In genomic region chr2:37672104-37672869, GRCh38 we compare ENCODE assay signal across 8 cellular contexts. TPM values are rescaled to one million over a fixed set of nuclear protein-coding genes. Genes with fewer than 3 reads are reported as not detected.
DNase-seq lines count a peak whose midpoint lies in the region; ATAC-seq and TF ChIP-seq lines count a peak whose summit lies in the region.

No MANE protein-coding gene starts in this region.

- H3K36me3 ChIP-seq in A673 (ENCODE audit: insufficient read depth, low read length, poor library complexity, severe bottlenecking): no peaks in the 10 kb centered on the region

- H3K27ac ChIP-seq in A673 (ENCODE audit: low read depth, low read length, poor library complexity, severe bottlenecking) (peak overlapping the region; percentile 60), VCaP (peak overlapping the region; percentile 95)

- DNase-seq in A673 (ENCODE audit: low spot score) (peak; percentile 87), NCI-H2196 (lab: John Stamatoyannopoulos, UW; ENCODE audit: unreplicated experiment) (peak; percentile 80), cardiac fibroblast (ENCODE audit: low read depth in 2 of 2) (peak; percentile 83 to 84), inferior parietal cortex (ENCODE audit: extremely low spot score) (peak; percentile 61)
- DNase-seq in stimulated activated CD4-positive, alpha-beta T cell treated with anti-CD3 and anti-CD28 coated beads, Interleukin-12 subunit alpha, Interleukin-12 subunit beta, amount 100 ng/mL, for 24 hours (ENCODE audit: low read depth in 2 of 2): peak; percentile 41 to 60

- H3K4me3 ChIP-seq in A673 (ENCODE audit: low read depth, low read length, poor library complexity, severe bottlenecking) (peak overlapping the region; percentile 93), cardiac fibroblast (replicated peaks in 1 of 2; ENCODE audit: low read depth in 2 of 2, low read length in 2 of 2) (peak overlapping the region; percentile 80 to 88)

- BruUV-seq in A673 (replicated peaks; lab: Mats Ljungman, UMichigan): no TSS peak

- H3K4me1 ChIP-seq in A673 (ENCODE audit: insufficient read depth, low read length, poor library complexity, severe bottlenecking): peaks cover 9% of the 10 kb centered on the region

- no peak for TF ChIP-seq CTCF in A673 (conservative IDR thresholded peaks at IDR 0.05; ENCODE audit: low read depth, low read length)
- no peak; the same call in 1 of the 2 replicates for TF ChIP-seq CTCF in VCaP (conservative IDR thresholded peaks at IDR 0.05)
- no peak for TF ChIP-seq CTCF in cardiac fibroblast (IDR thresholded peaks at IDR 0.05; ENCODE audit: low read depth, low read length)

- no peaks in the 10 kb centered on the region for H3K9me3 ChIP-seq in A673 (ENCODE audit: low read depth, low read length, poor library complexity, severe bottlenecking)

- CTCF ChIA-PET in A673 (lab: Charles Lee): interaction anchor here (0.9 kb wide), 1 partner anchor 160 kb away, joined by 3 read pairs; no protein-coding TSS in a partner anchor

- POLR2A ChIA-PET in A673 (lab: Charles Lee; ENCODE audit: low non-redundant PET): no interaction called here

- ATAC-seq in GM18858 (IDR thresholded peaks at IDR 0.05; ENCODE audit: unreplicated experiment) (peak; percentile 36), HG03039 (IDR thresholded peaks at IDR 0.05; ENCODE audit: unreplicated experiment) (peak; percentile 41)

- intact Hi-C loops in A673 (cut with micrococcal nuclease; ENCODE audit: unreplicated experiment): loop anchor here (5.0 kb wide), 2 partner anchors 135 to 255 kb away; no protein-coding TSS in a partner anchor

- H3K27me3 ChIP-seq in A673 (replicated peaks; ENCODE audit: insufficient read depth, low read depth, low read length, poor library complexity): no peaks in the 10 kb centered on the region

RNA-seq across cellular contexts. Expression of gene CDC42EP3, which starts 0.8 kb away (rescaled TPM):
- 12.2 TPM in 2 replicates for total RNA-seq in A673 (2021)

Comparison
In these comparisons a context has a peak if more than half of its experiments do, and no peak if none do; other contexts are left out.
1. Peak in every context shown above with its lines: DNase-seq, ATAC-seq, H3K4me3 ChIP-seq and H3K27ac ChIP-seq.